In genomic region chr1:18913065-18913502, GRCh38 we compare ENCODE assay signal across 8 cellular contexts. TPM values are rescaled to one million over a fixed set of nuclear protein-coding genes. Genes with fewer than 3 reads are reported as not detected.
DNase-seq lines count a peak whose midpoint lies in the region; ATAC-seq, FAIRE-seq and TF ChIP-seq lines count a peak whose summit lies in the region.

No MANE protein-coding gene starts in this region.

- CTCF ChIA-PET in SK-N-SH (lab: Yijun Ruan, JAX): interaction anchor here (0.6 to 11.2 kb wide), 64 partner anchors 9 to 776 kb away, joined by 3 to 149 read pairs (median 5); partner anchors contain the start of genes ALDH4A1, IFFO2 and MRTO4
- CTCF ChIA-PET in activated naive CD4-positive, alpha-beta T cell treated with anti-CD3 and anti-CD28 coated beads for 36 hours (lab: Charles Lee): interaction anchor here (0.5 to 5.1 kb wide), 37 partner anchors 10 to 397 kb away, joined by 3 to 46 read pairs (median 5); partner anchors contain the start of genes ALDH4A1 and IFFO2

- H3K4me2 ChIP-seq in DOHH2 (ENCODE audit: low read length): no peak overlapping the region
- H3K4me2 ChIP-seq in SK-N-SH: no peak overlapping the region

- H3K4me3 Mint-ChIP-seq in activated naive CD4-positive, alpha-beta T cell treated with anti-CD3 and anti-CD28 coated beads for 36 hours: no peak overlapping the region
- H3K4me3 Mint-ChIP-seq in glutamatergic neuron (ENCODE audit: unreplicated experiment): peak overlapping the region; percentile 57

- in situ Hi-C loops in transverse colon (cut with MboI; ENCODE audit: low pct_ligation_motif_present in 1 of 4, low pct_unique_long_range_greater_than_20kb in 1 of 4, low sequenced_read_pairs in 3 of 4): loop anchor here in 2 of 4 donors (10.0 to 25.0 kb wide), 2 partner anchors 62 to 324 kb away; no protein-coding TSS in a partner anchor

- no peak overlapping the region for H3K9ac ChIP-seq in SK-N-SH

- H3K27ac ChIP-seq in DOHH2 (ENCODE audit: low read depth, low read length) (no peak overlapping the region), SK-N-SH (ENCODE audit: low read depth in 2 of 2, low read length in 1 of 2) (no peak overlapping the region), transverse colon (peak overlapping the region; percentile 42 to 66 (median 56))

- TF ChIP-seq CTCF in DOHH2 (IDR thresholded peaks at IDR 0.05; ENCODE audit: low read depth, low read length, poor library complexity, severe bottlenecking) (peak; percentile 100), SK-N-SH (IDR thresholded peaks at IDR 0.05) (peak; percentile 98), glutamatergic neuron (IDR thresholded peaks at IDR 0.05; ENCODE audit: partially characterized antibody, unreplicated experiment) (peak; percentile 78), transverse colon (IDR thresholded peaks at IDR 0.05) (peak; percentile 91 to 97 (median 93))

- peak; percentile 85 for DNase-seq in HTR-8/SVneo (ENCODE audit: insufficient read length, low spot score)
- DNase-seq in SK-N-SH: peak; percentile 95
- DNase-seq in activated naive CD4-positive, alpha-beta T cell treated with anti-CD3 and anti-CD28 coated beads for 36 hours: peak; percentile 86
- peak; percentile 78 for DNase-seq in glutamatergic neuron
- peak; percentile 72 to 97 (median 86) for DNase-seq in posterior cingulate gyrus
- DNase-seq in transverse colon: peak; percentile 85

- H3F3A ChIP-seq in DOHH2 (ENCODE audit: control insufficient read depth, insufficient read depth) (no peaks in the 10 kb centered on the region), SK-N-SH (replicated peaks; ENCODE audit: insufficient read depth) (no peaks in the 10 kb centered on the region)

- peak overlapping the region; percentile 85 for H3K27ac Mint-ChIP-seq in activated naive CD4-positive, alpha-beta T cell treated with anti-CD3 and anti-CD28 coated beads for 36 hours
- H3K27ac Mint-ChIP-seq in glutamatergic neuron (ENCODE audit: unreplicated experiment): peak overlapping the region; percentile 79

- TF ChIP-seq RAD21 in SK-N-SH (IDR thresholded peaks at IDR 0.05; ENCODE audit: low read length): peak; percentile 88

- peak; percentile 9 for FAIRE-seq in HTR-8/SVneo (lab: Jason Lieb, UNC)

- H3K4me3 ChIP-seq in DOHH2 (ENCODE audit: low read length): no peak overlapping the region
- no peak overlapping the region; a peak in 1 of 4 replicates for H3K4me3 ChIP-seq in SK-N-SH (ENCODE audit: low read depth in 2 of 2, low read length in 1 of 2)
- H3K4me3 ChIP-seq in transverse colon: no peak overlapping the region

- intact Hi-C loops in activated naive CD4-positive, alpha-beta T cell treated with anti-CD3 and anti-CD28 coated beads for 36 hours (cut with micrococcal nuclease): loop anchor here (2.0 kb wide), 1 partner anchor 28 kb away; no protein-coding TSS in a partner anchor
- intact Hi-C loops in posterior cingulate gyrus (cut with DNase I) (loop anchor here (2.0 to 5.0 kb wide), 3 partner anchors 28 to 59 kb away; no protein-coding TSS in a partner anchor), transverse colon (cut with DNase I; ENCODE audit: low total_unique reads) (no loop called here)

- H3K4me1 Mint-ChIP-seq in activated naive CD4-positive, alpha-beta T cell treated with anti-CD3 and anti-CD28 coated beads for 36 hours (ENCODE audit: low read depth): peaks cover 25% of the 10 kb centered on the region
- peaks cover 27% of the 10 kb centered on the region for H3K4me1 Mint-ChIP-seq in glutamatergic neuron (ENCODE audit: low read depth, unreplicated experiment)

- no peaks in the 10 kb centered on the region for H4K20me1 ChIP-seq in DOHH2 (ENCODE audit: control insufficient read depth, insufficient read depth, low read depth, low read length)
- no peaks in the 10 kb centered on the region for H4K20me1 ChIP-seq in SK-N-SH (ENCODE audit: insufficient read depth)

- no peaks in the 10 kb centered on the region for H3K27me3 Mint-ChIP-seq in activated naive CD4-positive, alpha-beta T cell treated with anti-CD3 and anti-CD28 coated beads for 36 hours (ENCODE audit: low read depth)
- peaks cover 31% of the 10 kb centered on the region for H3K27me3 Mint-ChIP-seq in glutamatergic neuron (ENCODE audit: unreplicated experiment)

- H3K4me1 ChIP-seq in DOHH2 (ENCODE audit: control insufficient read depth, low read length): peaks cover 6% of the 10 kb centered on the region
- H3K4me1 ChIP-seq in SK-N-SH (ENCODE audit: control insufficient read depth in 1 of 2, insufficient read depth in 2 of 2, low read depth in 1 of 2, low read length in 1 of 2): no peaks in the 10 kb centered on the region; a peak in 1 of 4 replicates
- peaks cover 0 to 8% (median 5%) of the 10 kb centered on the region in 4 donors for H3K4me1 ChIP-seq in transverse colon

- no peak for ATAC-seq in HG02678 (IDR thresholded peaks at IDR 0.05; ENCODE audit: unreplicated experiment)

- WGBS in SK-N-SH (ENCODE audit: low lambda C conversion rate): 45% methylated on average over 3 of the region's 14 CpGs
- 21% methylated on average over 14 of the region's 14 CpGs; no CpG with 5 or more reads in 1 of the 2 donors for WGBS in transverse colon (ENCODE audit: low coverage in 1 of 2), 2 donors

- H3K27me3 ChIP-seq in DOHH2 (ENCODE audit: control insufficient read depth, low read length) (no peaks in the 10 kb centered on the region), SK-N-SH (ENCODE audit: insufficient read depth) (no peaks in the 10 kb centered on the region), transverse colon (no peaks in the 10 kb centered on the region)

- no peaks in the 10 kb centered on the region for H3K9me2 ChIP-seq in DOHH2 (replicated peaks; ENCODE audit: control insufficient read depth, low read length)
- no peaks in the 10 kb centered on the region for H3K9me2 ChIP-seq in SK-N-SH

- peak overlapping the region; percentile 50; the same call in 1 of the 2 replicates for H2AFZ ChIP-seq in SK-N-SH (ENCODE audit: low read depth)

- no peak for TF ChIP-seq POLR2A in transverse colon (IDR thresholded peaks at IDR 0.05)

- POLR2A ChIA-PET in SK-N-SH (lab: Yijun Ruan, JAX): no interaction called here

- H3K9me3 Mint-ChIP-seq in activated naive CD4-positive, alpha-beta T cell treated with anti-CD3 and anti-CD28 coated beads for 36 hours: peaks cover 13% of the 10 kb centered on the region
- H3K9me3 Mint-ChIP-seq in glutamatergic neuron (ENCODE audit: unreplicated experiment): peaks cover 16% of the 10 kb centered on the region

- TF ChIP-seq EP300 in SK-N-SH (IDR thresholded peaks at IDR 0.05; ENCODE audit: borderline replicate concordance in 1 of 2, low read depth in 1 of 2, low read length in 1 of 2) (no peak), transverse colon (IDR thresholded peaks at IDR 0.05; ENCODE audit: low read depth) (no peak)

- H3K36me3 Mint-ChIP-seq in activated naive CD4-positive, alpha-beta T cell treated with anti-CD3 and anti-CD28 coated beads for 36 hours (ENCODE audit: low read depth): peaks cover 34% of the 10 kb centered on the region
- peaks cover 8% of the 10 kb centered on the region for H3K36me3 Mint-ChIP-seq in glutamatergic neuron (ENCODE audit: unreplicated experiment)

- no peaks in the 10 kb centered on the region for H3K9me3 ChIP-seq in DOHH2 (ENCODE audit: control insufficient read depth, insufficient read depth, low read length)
- no peaks in the 10 kb centered on the region for H3K9me3 ChIP-seq in SK-N-SH
- no peaks in the 10 kb centered on the region for H3K9me3 ChIP-seq in transverse colon

- H3K79me2 ChIP-seq in DOHH2 (ENCODE audit: control insufficient read depth, low read length): no peaks in the 10 kb centered on the region
- no peaks in the 10 kb centered on the region for H3K79me2 ChIP-seq in SK-N-SH (ENCODE audit: insufficient read depth)

- H3K36me3 ChIP-seq in DOHH2 (ENCODE audit: control insufficient read depth, low read length) (no peaks in the 10 kb centered on the region), SK-N-SH (replicated peaks in 1 of 2; ENCODE audit: control insufficient read depth in 1 of 2, insufficient read depth in 2 of 2, low read length in 1 of 2) (no peaks in the 10 kb centered on the region), transverse colon (peaks cover 0 to 4% (median 0%) of the 10 kb centered on the region in 4 donors)

TF ChIP-seq in SK-N-SH, 30 proteins besides CTCF, POLR2A, EP300 and RAD21:
- TF ChIP-seq NRF1 (IDR thresholded peaks at IDR 0.05; ENCODE audit: low read depth, low read length) (no peak), YY1 (IDR thresholded peaks at IDR 0.05; ENCODE audit: low read depth) (no peak), FOXJ3 (CRISPR knock-in tag; IDR thresholded peaks at IDR 0.05) (no peak), SMC3 (IDR thresholded peaks at IDR 0.05; ENCODE audit: low read depth, low read length) (peak; percentile 82)
TF ChIP-seq in SK-N-SH: peak in this region for 1.

RNA-seq across cellular contexts. Expression of gene ALDH4A1, which starts 10.7 kb away (rescaled TPM):
- polyA plus RNA-seq in SK-N-SH (2012; rRNA removed): 18.5 and 26.2 TPM in 2 replicates
- 11.9 and 17.9 TPM in 2 replicates for polyA plus RNA-seq in SK-N-SH (2012; cell fraction: cytosol; rRNA removed)
- 38.5 and 69.7 TPM in 2 replicates for polyA plus RNA-seq in SK-N-SH (2012; cell fraction: nucleus; rRNA removed)
- total RNA-seq in activated naive CD4-positive, alpha-beta T cell treated with anti-CD3 and anti-CD28 coated beads for 36 hours: 10 to 100 TPM; 11.6 to 12.5 TPM
- total RNA-seq in glutamatergic neuron (ENCODE audit: unreplicated experiment) (28.9 TPM), transverse colon (1 to 10 TPM; 3.8 to 6.0 (median 4.8) TPM)

RNA-seq across cellular contexts. Expression of gene IFFO2, which starts 43.4 kb away (rescaled TPM):
- 10.5 TPM in 2 replicates for polyA plus RNA-seq in SK-N-SH (2012; rRNA removed)
- 8.2 and 9.1 TPM in 2 replicates for polyA plus RNA-seq in SK-N-SH (2012; cell fraction: cytosol; rRNA removed)
- 18.5 and 29.7 TPM in 2 replicates for polyA plus RNA-seq in SK-N-SH (2012; cell fraction: nucleus; rRNA removed)
- 10 to 100 TPM; 24.9 to 27.0 TPM for total RNA-seq in activated naive CD4-positive, alpha-beta T cell treated with anti-CD3 and anti-CD28 coated beads for 36 hours
- 107 TPM for total RNA-seq in glutamatergic neuron (ENCODE audit: unreplicated experiment)
- 100 to 1,000 TPM in 1 of 4 donors, 10 to 100 TPM in 2, 1 to 10 TPM in 1; 5.0 to 145 (median 13.6) TPM for total RNA-seq in transverse colon

RNA-seq across cellular contexts. Expression of gene TAS1R2, which starts 53.6 kb away (rescaled TPM):
- not detected in 2 replicates for polyA plus RNA-seq in SK-N-SH (2012; rRNA removed)
- not detected in 2 replicates for polyA plus RNA-seq in SK-N-SH (2012; cell fraction: cytosol; rRNA removed)
- not detected in 2 replicates for polyA plus RNA-seq in SK-N-SH (2012; cell fraction: nucleus; rRNA removed)
- total RNA-seq in activated naive CD4-positive, alpha-beta T cell treated with anti-CD3 and anti-CD28 coated beads for 36 hours: not detected
- total RNA-seq in glutamatergic neuron (ENCODE audit: unreplicated experiment) (not detected), transverse colon (not detected)

Comparison
In these comparisons a context has a peak if more than half of its experiments do, and no peak if none do; other contexts are left out.
1. H3K27ac ChIP-seq: peak in transverse colon (4 of 4); none in DOHH2 (single experiment) and SK-N-SH (0 of 2).
2. Peak in every context shown above with its lines, with median percentiles within 50 percentile points of each other: CTCF ChIP-seq and DNase-seq.